ENCODE assay signal across 1 cellular context in the genomic region with DNA sequence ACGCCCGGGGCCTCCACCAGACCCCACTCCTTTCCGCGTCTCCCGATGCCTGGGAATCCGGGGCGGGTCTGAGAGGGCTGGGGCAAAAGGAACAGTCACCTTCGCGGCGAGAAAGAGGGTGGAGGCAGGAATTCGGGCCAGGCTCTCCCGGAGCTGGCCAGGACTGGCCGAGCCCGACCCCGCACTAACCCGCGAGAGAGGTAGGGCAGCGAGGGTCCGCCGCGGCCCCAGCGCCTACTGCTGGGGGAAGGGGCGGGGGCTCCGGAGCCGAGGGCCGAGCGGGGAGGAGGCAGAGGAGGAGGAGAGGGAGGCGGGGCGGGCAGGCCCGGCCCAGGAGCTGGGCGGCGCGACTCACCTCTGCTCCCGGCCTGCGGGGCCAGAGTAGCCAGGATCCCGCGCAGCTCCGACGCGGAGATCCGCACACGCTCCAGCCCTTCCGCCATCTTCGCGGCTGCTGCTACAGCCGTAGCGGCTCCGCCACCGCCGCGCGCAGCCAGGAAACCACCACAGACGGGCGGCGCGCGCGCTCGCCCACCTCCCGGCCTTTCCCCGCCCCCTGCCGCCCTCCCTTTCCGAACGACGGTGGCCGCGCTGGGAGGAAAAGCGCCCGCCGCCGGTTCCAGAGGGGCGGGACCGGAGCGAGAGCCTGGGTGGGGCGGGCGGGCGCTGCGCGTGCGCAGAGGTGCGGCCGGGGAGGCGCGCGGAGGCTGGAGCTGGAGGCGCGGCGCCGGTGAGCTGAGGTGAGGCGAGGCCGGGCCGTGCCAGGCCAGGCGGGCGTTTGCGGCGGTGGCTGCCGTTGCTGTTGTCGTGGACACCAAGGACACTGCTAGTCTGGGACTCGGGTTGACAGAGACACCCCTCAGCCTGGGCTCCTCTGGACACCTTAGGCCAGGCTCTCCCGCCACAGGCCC.
TF ChIP-seq lines count a peak whose summit lies in the region.

TSS of gene SMG6 (minus strand) at position 508 of the 911 bp plus-strand sequence. CDS start at position 443, 65 bp downstream.
TSS of gene SRR (plus strand) at position 673 of the 911 bp plus-strand sequence. CDS start 11,611 bp downstream, outside the sequence.

TF ChIP-seq in IMR-90, 13 proteins besides CTCF, POLR2A, EP300 and RAD21:
- TF ChIP-seq, protein P1, sequence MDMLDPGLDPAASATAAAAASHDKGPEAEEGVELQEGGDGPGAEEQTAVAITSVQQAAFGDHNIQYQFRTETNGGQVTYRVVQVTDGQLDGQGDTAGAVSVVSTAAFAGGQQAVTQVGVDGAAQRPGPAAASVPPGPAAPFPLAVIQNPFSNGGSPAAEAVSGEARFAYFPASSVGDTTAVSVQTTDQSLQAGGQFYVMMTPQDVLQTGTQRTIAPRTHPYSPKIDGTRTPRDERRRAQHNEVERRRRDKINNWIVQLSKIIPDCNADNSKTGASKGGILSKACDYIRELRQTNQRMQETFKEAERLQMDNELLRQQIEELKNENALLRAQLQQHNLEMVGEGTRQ (IDR thresholded peaks at IDR 0.05; ENCODE audit: low read depth, low read length) = no peak
- 0 out of 2 replicates have a peak, but pooled peaks have one; percentile 16 for TF ChIP-seq MXI1 (IDR thresholded peaks at IDR 0.05; ENCODE audit: borderline replicate concordance, low read depth, low read length)
- TF ChIP-seq RCOR1 (IDR thresholded peaks at IDR 0.05; ENCODE audit: insufficient replicate concordance, low read length) = no peak
- TF ChIP-seq, protein P2, sequence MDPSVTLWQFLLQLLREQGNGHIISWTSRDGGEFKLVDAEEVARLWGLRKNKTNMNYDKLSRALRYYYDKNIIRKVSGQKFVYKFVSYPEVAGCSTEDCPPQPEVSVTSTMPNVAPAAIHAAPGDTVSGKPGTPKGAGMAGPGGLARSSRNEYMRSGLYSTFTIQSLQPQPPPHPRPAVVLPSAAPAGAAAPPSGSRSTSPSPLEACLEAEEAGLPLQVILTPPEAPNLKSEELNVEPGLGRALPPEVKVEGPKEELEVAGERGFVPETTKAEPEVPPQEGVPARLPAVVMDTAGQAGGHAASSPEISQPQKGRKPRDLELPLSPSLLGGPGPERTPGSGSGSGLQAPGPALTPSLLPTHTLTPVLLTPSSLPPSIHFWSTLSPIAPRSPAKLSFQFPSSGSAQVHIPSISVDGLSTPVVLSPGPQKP (IDR thresholded peaks at IDR 0.05; ENCODE audit: borderline replicate concordance, low read depth, low read length) = no peak
- TF ChIP-seq MAZ (IDR thresholded peaks at IDR 0.05; ENCODE audit: borderline replicate concordance, low read depth, low read length) = peak; percentile 27; the same call in 1 of the 2 replicates
- TF ChIP-seq NFE2L2 (IDR thresholded peaks at IDR 0.05; ENCODE audit: low read depth, low read length) = no peak
